ENCODE assay signal across 27 cellular contexts in genomic region chr4:95571577-95571976, GRCh38. TPM values are rescaled to one million over a fixed set of nuclear protein-coding genes. Genes with fewer than 3 reads are reported as not detected.
"Had no signal": no experiment of that assay in that cellular context is flagged by ENCODE, and none has a peak within 500 bp of the region (broad histone marks: within the 10 kb centered on the region; RNA-seq: fewer than 3 reads in every experiment).

No MANE protein-coding gene starts in this region.

- H3K4me1 ChIP-seq: body of pancreas, breast epithelium had no signal

- H3K36me3 ChIP-seq: brain microvascular endothelial cell, breast epithelium had no signal

- DNase-seq: activated B cell treated with CpG ODN at 0.5 μM for 24 hours; activated CD4-positive, alpha-beta memory T cell treated with anti-CD3 and anti-CD28 coated beads, Interleukin-2, amount 10 ng/mL, durations not matched to agents 7 days and 5 days; activated CD4-positive, alpha-beta T cell treated with anti-CD3 and anti-CD28 coated beads for 4 hours; activated CD4-positive, alpha-beta T cell treated with anti-CD3 and anti-CD28 coated beads, Interleukin-2, amount 10 ng/mL, durations not matched to agents 7 days and 5 days; activated CD4-positive, alpha-beta T cell treated with anti-CD3 and anti-CD28 coated beads, Interleukin-2, amount 50 U/mL, for 48 hours; activated CD4-positive, CD25-positive, alpha-beta regulatory T cell treated with anti-CD3 and anti-CD28 coated beads, Interleukin-2, amount 50 U/mL, for 72 hours; activated CD8-positive, alpha-beta memory T cell treated with anti-CD3 and anti-CD28 coated beads for 24 hours; activated CD8-positive, alpha-beta memory T cell treated with anti-CD3 and anti-CD28 coated beads, Interleukin-2, amount 10 ng/mL, durations not matched to agents 7 days and 5 days; activated CD8-positive, alpha-beta memory T cell treated with anti-CD3 and anti-CD28 coated beads, Interleukin-2, amount 50 U/mL, for 48 hours; activated CD8-positive, alpha-beta T cell treated with anti-CD3 and anti-CD28 coated beads, Interleukin-2, amount 10 ng/mL, durations not matched to agents 7 days and 5 days; activated effector memory CD4-positive, alpha-beta T cell treated with Interleukin-2 at 50 U/mL for 16 hours; activated gamma-delta T cell; activated naive CD4-positive, alpha-beta T cell treated with anti-CD3 and anti-CD28 coated beads, Interleukin-2, amount 10 ng/mL, durations not matched to agents 7 days and 5 days; activated naive CD4-positive, alpha-beta T cell treated with Interleukin-2 at 50 U/mL for 16 hours; activated naive CD8-positive, alpha-beta T cell treated with anti-CD3 and anti-CD28 coated beads, Interleukin-2, amount 10 ng/mL, durations not matched to agents 7 days and 5 days; activated naive CD8-positive, alpha-beta T cell treated with anti-CD3 and anti-CD28 coated beads, Interleukin-2, amount 50 U/mL, for 24 hours; activated T-cell treated with anti-CD3 and anti-CD28 coated beads, Interleukin-2, amount 50 U/mL, for 24 hours; activated T-cell treated with anti-CD3 and anti-CD28 coated beads, Interleukin-2, amount 50 U/mL, for 48 hours; amygdala; anterior cingulate cortex; body of pancreas; brain microvascular endothelial cell; central memory CD4-positive, alpha-beta T cell; T-helper 1 cell; T-helper 2 cell; T-helper 9 cell had no signal

- H3K4me3 ChIP-seq: body of pancreas, breast epithelium had no signal

- H3K27me3 ChIP-seq: body of pancreas, brain microvascular endothelial cell, breast epithelium had no signal

- H3K27ac ChIP-seq: body of pancreas, brain microvascular endothelial cell, breast epithelium had no signal

- H3K9me3 ChIP-seq: body of pancreas had no signal

- ATAC-seq: activated CD8-positive, alpha-beta memory T cell treated with anti-CD3 and anti-CD28 coated beads, Interleukin-2, amount 10 ng/mL, durations not matched to agents 7 days and 5 days; activated CD8-positive, alpha-beta T cell treated with anti-CD3 and anti-CD28 coated beads, Interleukin-2, amount 10 ng/mL, durations not matched to agents 7 days and 5 days; activated naive CD8-positive, alpha-beta T cell treated with anti-CD3 and anti-CD28 coated beads, Interleukin-2, amount 50 U/mL, for 24 hours; body of pancreas had no signal

RNA-seq across cellular contexts. Expression of gene UNC5C, which starts 22.8 kb away (rescaled TPM):
- total RNA-seq: activated B cell treated with CpG ODN at 0.5 μM for 24 hours; activated CD4-positive, alpha-beta memory T cell treated with anti-CD3 and anti-CD28 coated beads, Interleukin-2, amount 10 ng/mL, durations not matched to agents 7 days and 5 days; activated CD4-positive, alpha-beta T cell treated with anti-CD3 and anti-CD28 coated beads, Interleukin-2, amount 10 ng/mL, durations not matched to agents 7 days and 5 days; activated CD8-positive, alpha-beta memory T cell treated with anti-CD3 and anti-CD28 coated beads, Interleukin-2, amount 10 ng/mL, durations not matched to agents 7 days and 5 days; activated CD8-positive, alpha-beta T cell treated with anti-CD3 and anti-CD28 coated beads, Interleukin-2, amount 10 ng/mL, durations not matched to agents 7 days and 5 days; activated naive CD8-positive, alpha-beta T cell treated with anti-CD3 and anti-CD28 coated beads, Interleukin-2, amount 10 ng/mL, durations not matched to agents 7 days and 5 days had no signal
